Comparison of ENCODE assay signal across 1 cellular context in genomic region chr5:151315998-151316597, GRCh38.
A peak's percentile ranks its signal among the peaks of the same experiment; 100 is the strongest.
TF ChIP-seq lines count a peak whose summit lies in the region.

No MANE protein-coding gene starts in this region.

TF ChIP-seq in K562, 482 proteins besides CTCF, POLR2A, EP300 and RAD21 (continued from another document):
- no peak for TF ChIP-seq ASH1L (IDR thresholded peaks at IDR 0.05; ENCODE audit: borderline replicate concordance, low read depth, partially characterized antibody)
- TF ChIP-seq DEAF1 (CRISPR knock-in tag; IDR thresholded peaks at IDR 0.05): peak; percentile 63
- peak; percentile 66 for TF ChIP-seq SMC3 (conservative IDR thresholded peaks at IDR 0.05; ENCODE audit: insufficient read depth, low read depth, low read length)
- 0 out of 2 replicates have a peak, but pooled peaks have one; percentile 49 for TF ChIP-seq RB1 (IDR thresholded peaks at IDR 0.05; ENCODE audit: low read depth)
- no peak for TF ChIP-seq MAFK (IDR thresholded peaks at IDR 0.05; ENCODE audit: low read length)
- peak in 1 of 2 experiments; percentile 33; a peak in 1 of 4 replicates for TF ChIP-seq RCOR1 (IDR thresholded peaks at IDR 0.05; ENCODE audit: borderline replicate concordance in 1 of 2, low read depth in 2 of 2, low read length in 2 of 2)
- no peak for TF ChIP-seq STAT5A (IDR thresholded peaks at IDR 0.05; ENCODE audit: borderline replicate concordance, low read length)
- no peak for TF ChIP-seq ZNF311 (CRISPR knock-in tag; IDR thresholded peaks at IDR 0.05)
- TF ChIP-seq SMARCC2 (IDR thresholded peaks at IDR 0.05; ENCODE audit: low read depth): no peak
- no peak for TF ChIP-seq FOXK1 (CRISPR knock-in tag; IDR thresholded peaks at IDR 0.05; ENCODE audit: borderline replicate concordance)
- no peak for TF ChIP-seq NFIX (CRISPR knock-in tag; IDR thresholded peaks at IDR 0.05; ENCODE audit: low read depth)
- no peak for TF ChIP-seq TCF15 (CRISPR knock-in tag; IDR thresholded peaks at IDR 0.05)
- TF ChIP-seq NFIC (IDR thresholded peaks at IDR 0.05): peak; percentile 47
- TF ChIP-seq DNMT1 (IDR thresholded peaks at IDR 0.05): no peak
- no peak for TF ChIP-seq HEY1 (CRISPR knock-in tag; IDR thresholded peaks at IDR 0.05; ENCODE audit: borderline replicate concordance)
- TF ChIP-seq RFX5 (IDR thresholded peaks at IDR 0.05; ENCODE audit: low read depth, low read length): no peak
- TF ChIP-seq ZNF134 (CRISPR knock-in tag; conservative IDR thresholded peaks at IDR 0.05): no peak
